ENCODE assay signal across 19 cellular contexts in the genomic region with DNA sequence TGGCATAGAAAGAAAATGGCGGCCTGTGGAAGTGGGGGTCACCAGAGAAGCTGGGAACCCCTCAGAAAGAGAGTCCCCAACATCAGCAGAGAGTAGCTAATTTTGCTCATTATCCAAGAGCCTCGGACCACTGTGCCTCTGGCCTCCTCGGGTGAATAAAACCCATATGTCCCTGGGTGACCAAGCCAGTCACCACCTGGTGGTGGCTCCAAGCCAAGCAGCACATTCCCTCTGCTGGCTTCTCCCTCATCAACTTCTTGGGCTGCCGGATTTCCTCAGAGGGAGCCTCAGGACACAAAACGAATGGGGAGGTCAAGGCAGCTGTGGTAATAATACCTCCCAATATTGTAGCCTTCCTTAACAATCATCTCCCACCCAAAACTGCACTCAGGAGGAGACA.
DNase-seq lines count a peak whose midpoint lies in the region; FAIRE-seq and TF ChIP-seq lines count a peak whose summit lies in the region.
"Had no signal": no experiment of that assay in that cellular context is flagged by ENCODE, and none has a peak within 500 bp of the region (broad histone marks: within the 10 kb centered on the region; RNA-seq: fewer than 3 reads in every experiment).

No MANE protein-coding gene starts in this region.

- H3K14ac ChIP-seq in H9 (ENCODE audit: insufficient read depth, low read length) (no peak overlapping the region), H1 (ENCODE audit: insufficient read length) (no peak overlapping the region)

- H2AK5ac ChIP-seq in H9 (ENCODE audit: insufficient read length, low read length) (no peak overlapping the region), H1 (ENCODE audit: low read depth, low read length) (no peak overlapping the region)

- FAIRE-seq in H1 (lab: Jason Lieb, UNC), result no peak
- FAIRE-seq: GM12891, GM18507 had no signal

- CTCF ChIA-PET in H1 (lab: Charles Lee; ENCODE audit: partially characterized antibody), result interaction anchor here (0.8 to 2.2 kb wide), 10 partner anchors 9 to 707 kb away, joined by 3 to 7 read pairs (median 4); no protein-coding TSS in a partner anchor

- H2BK12ac ChIP-seq in H9 (ENCODE audit: insufficient read length, low read depth, low read length) (no peak overlapping the region), H1 (ENCODE audit: low read depth, low read length) (no peak overlapping the region)

- H3K27me3 ChIP-seq in H9 (ENCODE audit: insufficient read depth, low read length) (no peaks in the 10 kb centered on the region), H1 (replicated peaks in 1 of 4; ENCODE audit: control insufficient read depth in 3 of 4, extremely low read depth in 1 of 4, insufficient read depth in 3 of 4, low read length in 3 of 4) (no peaks in the 10 kb centered on the region)
- H3K27me3 ChIP-seq: BLaER1, SJSA1 had no signal

- POLR2A ChIA-PET in H1 (lab: Charles Lee; ENCODE audit: partially characterized antibody), result no interaction called here

- H4K20me1 ChIP-seq in H9 (ENCODE audit: control insufficient read depth, insufficient read depth, insufficient read length) (no peaks in the 10 kb centered on the region), H1 (replicated peaks in 1 of 2; ENCODE audit: control insufficient read depth in 1 of 2, insufficient read depth in 2 of 2, low read length in 2 of 2) (no peaks in the 10 kb centered on the region)
- H4K20me1 ChIP-seq: BLaER1 had no signal

- H2AFZ ChIP-seq in H9 (ENCODE audit: low read length) (no peak overlapping the region), H1 (ENCODE audit: low read length) (no peak overlapping the region)
- H2AFZ ChIP-seq: PC-9 had no signal

- H3T11ph ChIP-seq in H9 (ENCODE audit: low read length), result no peak overlapping the region

- no peaks in the 10 kb centered on the region for H3K79me2 ChIP-seq in H9 (ENCODE audit: insufficient read depth, low read length)
- H3K79me2 ChIP-seq in H1 (ENCODE audit: control insufficient read depth in 1 of 2, insufficient read depth in 2 of 2, low read length in 2 of 2), result no peaks in the 10 kb centered on the region

- peak; percentile 37 to 55; a peak in 3 of 4 replicates for TF ChIP-seq RAD21 in H1 (IDR thresholded peaks at IDR 0.05 in 1 of 2, conservative IDR thresholded peaks at IDR 0.05 in 1 of 2; ENCODE audit: low read depth in 2 of 2, low read length in 2 of 2)

- H3K27ac ChIP-seq in H9 (ENCODE audit: insufficient read length, low read depth, low read length), result no peak overlapping the region
- no peak overlapping the region for H3K27ac ChIP-seq in H1 (ENCODE audit: low read depth, low read length)
- H3K27ac ChIP-seq: BLaER1, PC-9, SJSA1 had no signal

- H2BK5ac ChIP-seq in H9 (ENCODE audit: insufficient read length, low read length) (no peak overlapping the region), H1 (ENCODE audit: low read depth, low read length) (no peak overlapping the region)

- H3K36me3 Mint-ChIP-seq in H9 (ENCODE audit: insufficient read depth in 1 of 3, low read depth in 3 of 3) (no peaks in the 10 kb centered on the region), progenitor cell of endocrine pancreas (ENCODE audit: insufficient read depth) (no peaks in the 10 kb centered on the region)
- H3K36me3 Mint-ChIP-seq: CD8-positive, alpha-beta T cell had no signal

- no CpG with 5 or more reads among the region's 5 CpGs for WGBS in H9 (ENCODE audit: extremely low coverage, insufficient read length, low lambda C conversion rate)
- 83% methylated on average over 5 of the region's 5 CpGs; no CpG with 5 or more reads in 1 of the 2 experiments for WGBS in H1 (ENCODE audit: extremely low coverage in 1 of 2, insufficient coverage in 1 of 2, insufficient read length in 1 of 2, insufficient replicate concordance in 2 of 2, low coverage in 1 of 2, low lambda C conversion rate in 2 of 2, missing lambda C conversion rate in 1 of 2), 2 experiments

- no peak for TF ChIP-seq EP300 in H1 (IDR thresholded peaks at IDR 0.05; ENCODE audit: borderline replicate concordance in 1 of 2, low read depth in 2 of 2, low read length in 2 of 2)

- H3K4me1 ChIP-seq in H9 (ENCODE audit: insufficient read depth, low read length) (no peaks in the 10 kb centered on the region), H1 (replicated peaks in 1 of 4; ENCODE audit: control insufficient read depth in 3 of 4, insufficient read depth in 4 of 4, low read length in 3 of 4) (peaks cover 0 to 3% (median 0%) of the 10 kb centered on the region in 4 experiments; a peak in 1 of 7 replicates)
- H3K4me1 ChIP-seq: SJSA1 had no signal

- no peak overlapping the region for H3K9ac ChIP-seq in H9 (ENCODE audit: extremely low read depth, insufficient read length, low read length)
- H3K9ac ChIP-seq in H1 (replicated peaks in 1 of 4; ENCODE audit: extremely low read depth in 1 of 4, low read depth in 3 of 4, low read length in 3 of 4), result no peak overlapping the region
- H3K9ac ChIP-seq: BLaER1 had no signal

- H3K9me3 ChIP-seq in H9 (ENCODE audit: control insufficient read depth, low read depth, low read length) (no peaks in the 10 kb centered on the region), H1 (ENCODE audit: insufficient read depth in 2 of 2, low read depth in 1 of 2, low read length in 1 of 2) (no peaks in the 10 kb centered on the region)
- H3K9me3 ChIP-seq: BLaER1, SJSA1 had no signal

- no peak overlapping the region for H4K5ac ChIP-seq in H9 (ENCODE audit: insufficient read length, low read depth, low read length)
- no peak overlapping the region for H4K5ac ChIP-seq in H1 (ENCODE audit: insufficient read length, low read depth, low read length)

- H3K23ac ChIP-seq in H9 (ENCODE audit: insufficient read length, low read depth, low read length) (no peak overlapping the region), H1 (ENCODE audit: insufficient read length) (no peak overlapping the region)

- H3K9me3 Mint-ChIP-seq in H9, result no peaks in the 10 kb centered on the region
- no peaks in the 10 kb centered on the region for H3K9me3 Mint-ChIP-seq in progenitor cell of endocrine pancreas (ENCODE audit: low read depth)

- no peaks in the 10 kb centered on the region for H3K36me3 ChIP-seq in H1 (ENCODE audit: control insufficient read depth in 2 of 4, insufficient read depth in 4 of 4, low read length in 3 of 4)
- H3K36me3 ChIP-seq: BLaER1, SJSA1 had no signal

- H3K27ac Mint-ChIP-seq in H9 (no peak overlapping the region), progenitor cell of endocrine pancreas (no peak overlapping the region)
- H3K27ac Mint-ChIP-seq: CD8-positive, alpha-beta T cell had no signal

- H3K4me3 Mint-ChIP-seq in H9 (no peak overlapping the region), progenitor cell of endocrine pancreas (ENCODE audit: low read depth) (no peak overlapping the region)
- H3K4me3 Mint-ChIP-seq: CD8-positive, alpha-beta T cell had no signal

- peak; percentile 50; the same call in 2 of the 3 replicates for TF ChIP-seq CTCF in H9 (conservative IDR thresholded peaks at IDR 0.05)
- peak; percentile 40 to 60 (median 55) for TF ChIP-seq CTCF in H1 (IDR thresholded peaks at IDR 0.05; ENCODE audit: control extremely low read depth in 1 of 3, insufficient read depth in 1 of 3, low read depth in 1 of 3, low read length in 3 of 3)
- peak; percentile 13 for TF ChIP-seq CTCF in progenitor cell of endocrine pancreas (IDR thresholded peaks at IDR 0.05; ENCODE audit: unreplicated experiment)

- H4K91ac ChIP-seq in H9 (ENCODE audit: insufficient read length, low read depth, low read length) (no peak overlapping the region), H1 (replicated peaks; ENCODE audit: insufficient read length, low read length) (no peak overlapping the region)

- H3K79me1 ChIP-seq in H9 (ENCODE audit: insufficient read depth, low read depth, low read length, poor library complexity, severe bottlenecking) (no peaks in the 10 kb centered on the region), H1 (ENCODE audit: low read depth, low read length) (no peaks in the 10 kb centered on the region)

- H3K4me1 Mint-ChIP-seq in H9, result peaks cover 6 to 11% of the 10 kb centered on the region in 2 experiments; a peak in 3 of 4 replicates
- no peaks in the 10 kb centered on the region for H3K4me1 Mint-ChIP-seq in progenitor cell of endocrine pancreas (ENCODE audit: low read depth)

- DNase-seq in H9 (no peak), M059J (ENCODE audit: low read depth) (peak; percentile 5), H1 (ENCODE audit: low read depth in 1 of 2, low spot score in 2 of 2) (no peak), progenitor cell of endocrine pancreas (ENCODE audit: low spot score, unreplicated experiment) (no peak), AML-193 (lab: John Stamatoyannopoulos, UW) (no peak), GM19240 (ENCODE audit: insufficient read length, low spot score) (no peak), cerebellar nuclear complex (lab: John Stamatoyannopoulos, UW) (no peak)
- DNase-seq: CD8-positive, alpha-beta T cell; DND-41; GDM1; Karpas-422; NCI-H1105 treated with DMSO at 0.1 percent for 48 hours; NCI-H187; NCI-H526 treated with DMSO at 0.1 percent for 48 hours; PC-9 had no signal

- H2BK20ac ChIP-seq in H9 (ENCODE audit: low read depth, low read length, poor library complexity, severe bottlenecking) (no peak overlapping the region), H1 (ENCODE audit: low read length) (no peak overlapping the region)

- H4K8ac ChIP-seq in H9 (replicated peaks; ENCODE audit: insufficient read length, low read depth, low read length) (no peak overlapping the region), H1 (ENCODE audit: extremely low read depth, insufficient read depth, low read length) (no peak overlapping the region)

- H3K56ac ChIP-seq in H9 (ENCODE audit: insufficient read length, low read depth, low read length) (no peak overlapping the region), H1 (replicated peaks; ENCODE audit: insufficient read length, low read depth, low read length) (no peak overlapping the region)

- H3K4ac ChIP-seq in H9 (ENCODE audit: low read depth, low read length), result no peak overlapping the region
- H3K4ac ChIP-seq in H1 (replicated peaks; ENCODE audit: insufficient read length, low read depth, low read length), result no peak overlapping the region

- H2BK120ac ChIP-seq in H9 (ENCODE audit: low read depth, low read length, poor library complexity, severe bottlenecking) (no peak overlapping the region), H1 (replicated peaks; ENCODE audit: low read depth, low read length) (no peak overlapping the region)

- no peak overlapping the region for H3K18ac ChIP-seq in H9 (ENCODE audit: insufficient read length, low read depth, low read length)
- H3K18ac ChIP-seq in H1 (ENCODE audit: extremely low read depth, low read length), result no peak overlapping the region

- TF ChIP-seq POLR2A in H1 (IDR thresholded peaks at IDR 0.05; ENCODE audit: control extremely low read depth in 1 of 2, low read depth in 2 of 2, low read length in 2 of 2), result no peak

- H3K23me2 ChIP-seq in H9 (ENCODE audit: insufficient read length, low read depth, low read length, poor library complexity, severe bottlenecking), result no peaks in the 10 kb centered on the region
- H3K23me2 ChIP-seq in H1 (ENCODE audit: low read depth, low read length), result no peaks in the 10 kb centered on the region

- H3K27me3 Mint-ChIP-seq in H9 (ENCODE audit: low read depth) (no peaks in the 10 kb centered on the region), progenitor cell of endocrine pancreas (no peaks in the 10 kb centered on the region)

- H2BK15ac ChIP-seq in H9 (ENCODE audit: low read depth, low read length), result no peak overlapping the region
- no peak overlapping the region for H2BK15ac ChIP-seq in H1 (ENCODE audit: low read length)

- H3K4me3 ChIP-seq in H1 (ENCODE audit: extremely low read depth in 1 of 4, insufficient read depth in 2 of 4, low read depth in 3 of 4, low read length in 4 of 4), result no peak overlapping the region
- H3K4me3 ChIP-seq: BLaER1, PC-9, SJSA1 had no signal

- H3K4me2 ChIP-seq in H9 (ENCODE audit: insufficient read depth, insufficient read length, low read length) (no peak overlapping the region), H1 (ENCODE audit: insufficient read depth in 1 of 2, low read depth in 2 of 2, low read length in 2 of 2) (no peak overlapping the region)
- H3K4me2 ChIP-seq: BLaER1, PC-9 had no signal
